Comparison of ENCODE assay signal across 8 cellular contexts in the genomic region with DNA sequence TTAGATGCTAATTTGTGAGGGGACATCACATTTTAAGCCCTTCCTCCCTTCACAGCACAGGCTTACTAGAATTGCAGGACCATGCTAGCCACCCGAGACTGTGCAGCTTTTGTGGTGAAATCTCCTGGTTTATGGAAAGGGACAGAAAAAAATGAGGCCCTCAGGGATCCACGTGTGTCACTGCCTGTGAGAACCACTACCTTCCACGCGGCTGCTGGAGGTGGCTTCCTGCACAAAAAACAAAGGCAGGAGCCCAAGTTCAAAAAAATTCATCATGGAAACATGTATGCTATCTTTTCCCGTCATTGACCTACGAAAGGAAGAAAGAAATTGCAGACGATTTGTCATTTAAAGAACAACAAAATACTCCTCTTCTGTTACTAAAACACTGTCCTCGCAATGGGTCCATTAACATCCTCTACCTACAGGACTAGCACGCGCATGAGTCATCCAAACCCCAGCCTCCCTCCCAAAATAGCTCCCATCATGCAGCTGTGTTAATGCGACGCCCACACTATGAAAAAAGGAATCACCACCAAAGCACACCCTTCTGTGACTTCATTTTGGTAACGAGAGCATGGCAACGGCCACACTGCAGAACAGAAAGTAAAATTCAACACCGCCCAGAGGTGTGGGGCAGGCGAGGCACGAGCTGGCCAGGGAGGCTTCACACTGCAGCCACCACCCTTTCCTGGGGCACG. TPM values are rescaled to one million over a fixed set of nuclear protein-coding genes. Genes with fewer than 3 reads are reported as not detected.
DNase-seq lines count a peak whose midpoint lies in the region; ATAC-seq, FAIRE-seq and TF ChIP-seq lines count a peak whose summit lies in the region.

No MANE protein-coding gene starts in this region.

- peak; percentile 65 for DNase-seq in GM18507 (ENCODE audit: extremely low spot score, insufficient read length, low read depth)
- DNase-seq in Panc1 (ENCODE audit: low read depth, low spot score), result no peak
- peak in 29 of 56 donors; percentile 6 to 78 (median 37) for DNase-seq in nucleus accumbens (lab: John Stamatoyannopoulos, UW)
- peak; percentile 63 for DNase-seq in urothelium cell line (ENCODE audit: low spot score)
- DNase-seq in UCSD-AML1 (lab: John Stamatoyannopoulos, UW; ENCODE audit: unreplicated experiment), result no peak
- no peak for DNase-seq in coronary artery (ENCODE audit: low spot score)

- BruUV-seq in Panc1 (replicated peaks; lab: Mats Ljungman, UMichigan), result no TSS peak

- H3K4me3 ChIP-seq in Panc1 (ENCODE audit: low read depth in 2 of 2, low read length in 2 of 2) (peak overlapping the region in 1 of 2 experiments; percentile 26; a peak in 2 of 4 replicates), coronary artery (no peak overlapping the region)

- TF ChIP-seq CTCF in Panc1 (IDR thresholded peaks at IDR 0.05) (no peak), coronary artery (IDR thresholded peaks at IDR 0.05) (no peak)

- H3K4me1 ChIP-seq in Panc1 (ENCODE audit: control insufficient read depth, insufficient read depth, low read length), result peaks cover 11% of the 10 kb centered on the region; the same call in 1 of the 2 replicates

- ATAC-seq in HG02642 (IDR thresholded peaks at IDR 0.05; ENCODE audit: poor library complexity, unreplicated experiment), result peak; percentile 96
- peak; percentile 73 for ATAC-seq in Panc1

- CTCF ChIA-PET in Panc1 (lab: Charles Lee), result interaction anchor here (0.6 kb wide), 1 partner anchor 73 kb away, joined by 3 read pairs; no protein-coding TSS in a partner anchor

- peak overlapping the region; percentile 40 for H3K4me3 Mint-ChIP-seq in activated naive CD8-positive, alpha-beta T cell

- no peaks in the 10 kb centered on the region; the same call in 1 of the 2 replicates for H3K27me3 ChIP-seq in Panc1 (ENCODE audit: control insufficient read depth, insufficient read depth, low read length)

- no peaks in the 10 kb centered on the region for H3K27me3 Mint-ChIP-seq in activated naive CD8-positive, alpha-beta T cell

- H3K36me3 ChIP-seq in Panc1 (ENCODE audit: control insufficient read depth, insufficient read depth, low read length), result no peaks in the 10 kb centered on the region

- peaks cover 2% of the 10 kb centered on the region for H3K36me3 Mint-ChIP-seq in activated naive CD8-positive, alpha-beta T cell

- POLR2A ChIA-PET in Panc1 (lab: Charles Lee), result no interaction called here

- H3K27ac ChIP-seq in Panc1 (ENCODE audit: low read length) (no peak overlapping the region), coronary artery (no peak overlapping the region)

- intact Hi-C loops in Panc1 (cut with micrococcal nuclease; ENCODE audit: unreplicated experiment), result no loop called here

- peak; percentile 89 for FAIRE-seq in GM18507 (lab: Jason Lieb, UNC)
- no peak for FAIRE-seq in urothelium cell line (lab: Jason Lieb, UNC)

- in situ Hi-C loops in Panc1 (cut with HindIII; ENCODE audit: low pct_unique_long_range_greater_than_20kb, low sequenced_read_pairs), result no loop called here

- no peaks in the 10 kb centered on the region for H3K9me3 ChIP-seq in Panc1 (ENCODE audit: control insufficient read depth, insufficient read depth, low read depth, low read length)

- peaks cover 19% of the 10 kb centered on the region for H3K4me1 Mint-ChIP-seq in activated naive CD8-positive, alpha-beta T cell (ENCODE audit: low read depth)

- H3K27ac Mint-ChIP-seq in activated naive CD8-positive, alpha-beta T cell, result peak overlapping the region; percentile 70

- H3K9me3 Mint-ChIP-seq in activated naive CD8-positive, alpha-beta T cell (ENCODE audit: low read depth), result no peaks in the 10 kb centered on the region

RNA-seq across cellular contexts. Expression of a gene that starts 45.7 kb away (rescaled TPM):
- 0.13 TPM for total RNA-seq in Panc1 (2021; ENCODE audit: unreplicated experiment)
- not detected for polyA plus RNA-seq in Panc1 (2012; ENCODE audit: insufficient read length)

Comparison
In these comparisons a context has a peak if more than half of its experiments do, and no peak if none do; other contexts are left out.
1. DNase-seq: peak in GM18507 (single experiment), nucleus accumbens (29 of 56) and urothelium cell line (single experiment); none in Panc1 (single experiment), UCSD-AML1 (single experiment) and coronary artery (single experiment).